13 cellular contexts compared by ENCODE assay signal in the genomic region with DNA sequence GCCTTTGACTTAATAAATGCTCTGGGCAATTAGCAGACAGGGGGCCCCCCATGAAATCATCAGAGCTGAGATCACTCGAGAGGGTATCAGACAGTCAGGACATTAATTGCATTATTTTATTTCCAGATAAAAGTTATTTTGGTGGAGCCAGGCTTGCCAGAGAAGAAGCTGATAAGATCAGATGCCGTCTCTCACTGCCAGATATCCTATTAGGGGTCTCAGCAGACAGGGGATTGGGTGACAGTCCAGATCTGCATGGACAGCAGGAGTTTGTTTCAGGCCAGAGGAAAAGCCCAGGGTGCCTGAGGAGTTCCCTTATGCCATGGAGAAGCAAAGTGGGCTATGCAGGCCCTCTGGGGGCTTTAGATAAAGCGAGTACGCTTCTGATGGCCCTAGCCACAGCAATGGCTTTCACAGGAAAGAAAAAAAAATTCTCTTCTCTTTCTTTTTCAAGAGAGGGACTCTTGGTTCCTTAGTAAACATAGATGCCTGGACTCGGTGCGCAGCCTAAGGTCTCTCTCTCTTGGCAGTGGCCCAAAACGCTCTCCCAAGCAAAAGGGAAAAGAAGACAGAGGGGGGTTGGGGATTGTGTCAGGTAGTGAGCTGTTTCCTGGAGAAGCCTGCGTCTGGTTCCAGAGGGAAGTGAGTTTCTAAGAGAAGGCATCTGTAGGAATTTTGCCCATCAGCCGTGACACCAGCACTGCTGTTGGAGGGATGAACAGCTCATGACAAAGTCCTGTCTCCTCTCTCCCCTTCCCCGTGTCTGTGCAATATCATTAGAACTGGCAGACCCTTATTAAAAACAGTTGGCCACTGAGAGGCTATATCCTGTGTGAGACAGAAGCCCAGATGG.
DNase-seq lines count a peak whose midpoint lies in the region; ATAC-seq and TF ChIP-seq lines count a peak whose summit lies in the region.
"Had no signal": no experiment of that assay in that cellular context is flagged by ENCODE, and none has a peak within 500 bp of the region (broad histone marks: within the 10 kb centered on the region; RNA-seq: fewer than 3 reads in every experiment).

No MANE protein-coding gene starts in this region.

- no peaks in the 10 kb centered on the region for H3K79me2 ChIP-seq in mesendoderm (ENCODE audit: control insufficient read depth, insufficient read depth, low read length)

- H4K8ac ChIP-seq in mesendoderm (ENCODE audit: low read depth, low read length): no peak overlapping the region

- H3K9ac ChIP-seq in mesendoderm (ENCODE audit: low read length): no peak overlapping the region

- no peaks in the 10 kb centered on the region for H3K9me3 ChIP-seq in left ventricle myocardium inferior (replicated peaks)
- H3K9me3 ChIP-seq in uterus: no peaks in the 10 kb centered on the region
- no peaks in the 10 kb centered on the region for H3K9me3 ChIP-seq in spleen
- H3K9me3 ChIP-seq: tibial nerve had no signal

- H3K36me3 ChIP-seq in left ventricle myocardium inferior (no peaks in the 10 kb centered on the region), mesendoderm (ENCODE audit: control insufficient read depth, insufficient read depth, low read length) (no peaks in the 10 kb centered on the region), uterus (no peaks in the 10 kb centered on the region), spleen (no peaks in the 10 kb centered on the region)
- H3K36me3 ChIP-seq: tibial nerve had no signal

- peak overlapping the region; percentile 29 for H3K4ac ChIP-seq in mesendoderm (ENCODE audit: low read depth, low read length)

- no peak overlapping the region for H3K4me2 ChIP-seq in mesendoderm (ENCODE audit: low read length)

- H4K5ac ChIP-seq in mesendoderm (ENCODE audit: low read length): no peak overlapping the region

- ATAC-seq in Right ventricle myocardium superior (ENCODE audit: poor library complexity): no peak
- no peak for ATAC-seq in GM19023 (IDR thresholded peaks at IDR 0.05; ENCODE audit: unreplicated experiment)
- ATAC-seq in HG02610 (IDR thresholded peaks at IDR 0.05; ENCODE audit: unreplicated experiment): no peak
- ATAC-seq: Right ventricle myocardium inferior had no signal

- intact Hi-C loops in left ventricle myocardium inferior (cut with micrococcal nuclease) (loop anchor here (10.0 kb wide), 1 partner anchor 171 kb away; the partner anchor contains the start of gene FOXF1), Right ventricle myocardium superior (cut with DNase I) (loop anchor here (5.0 kb wide), 1 partner anchor 173 kb away; no protein-coding TSS in a partner anchor), uterus (cut with DNase I; ENCODE audit: low total_unique reads) (no loop called here), spleen (cut with DNase I; ENCODE audit: low total_unique reads) (loop anchor here (5.0 to 10.0 kb wide), 2 partner anchors 173 to 269 kb away; no protein-coding TSS in a partner anchor)

- H2AK5ac ChIP-seq in mesendoderm (ENCODE audit: low read length): no peak overlapping the region

- H3K23ac ChIP-seq in mesendoderm (ENCODE audit: low read length): no peak overlapping the region

- no peaks in the 10 kb centered on the region for H3K79me1 ChIP-seq in mesendoderm (ENCODE audit: low read length)

- H3K27ac ChIP-seq in left ventricle myocardium inferior (replicated peaks) (peak overlapping the region; percentile 61), coronary artery (peak overlapping the region; percentile 17 to 78), mesendoderm (ENCODE audit: low read depth, low read length) (no peak overlapping the region), uterus (peak overlapping the region; percentile 64 to 81), spleen (peak overlapping the region in 2 of 8 donors; percentile 10 to 23)

- H3K27me3 ChIP-seq in left ventricle myocardium inferior (ENCODE audit: low read depth) (peaks cover 88% of the 10 kb centered on the region), mesendoderm (ENCODE audit: insufficient read depth, low read length, poor library complexity) (no peaks in the 10 kb centered on the region), uterus (no peaks in the 10 kb centered on the region), spleen (replicated peaks in 1 of 7) (peaks cover 0 to 89% (median 0%) of the 10 kb centered on the region in 7 donors)

- H3K18ac ChIP-seq in mesendoderm (ENCODE audit: low read length): peak overlapping the region; percentile 15

- H2BK120ac ChIP-seq in mesendoderm (ENCODE audit: low read depth, low read length): no peak overlapping the region

- DNase-seq in left ventricle myocardium inferior: no peak
- no peak for DNase-seq in Right ventricle myocardium superior
- no peak for DNase-seq in coronary artery (ENCODE audit: low spot score)
- peak; percentile 74 for DNase-seq in mesendoderm
- DNase-seq in uterus: no peak
- no peak for DNase-seq in spleen
- DNase-seq: NCI-H1417; NCI-H526; stimulated activated CD4-positive, alpha-beta T cell treated with anti-CD3 and anti-CD28 coated beads, Interleukin-12 subunit alpha, Interleukin-12 subunit beta, amount 100 ng/mL, for 4 hours had no signal

- H3K56ac ChIP-seq in mesendoderm (ENCODE audit: low read length): peak overlapping the region; percentile 50

- peaks cover 17% of the 10 kb centered on the region for H3K4me1 ChIP-seq in left ventricle myocardium inferior
- peaks cover 15% of the 10 kb centered on the region for H3K4me1 ChIP-seq in mesendoderm (ENCODE audit: control insufficient read depth, low read depth, low read length)
- peaks cover 0 to 12% of the 10 kb centered on the region in 2 donors for H3K4me1 ChIP-seq in uterus
- H3K4me1 ChIP-seq in spleen: peaks cover 0 to 15% (median 0%) of the 10 kb centered on the region in 6 donors

- H3K4me3 ChIP-seq in left ventricle myocardium inferior (peak overlapping the region; percentile 45), coronary artery (peak overlapping the region; percentile 59), mesendoderm (ENCODE audit: low read length) (no peak overlapping the region), uterus (peak overlapping the region in 1 of 2 donors; percentile 4), spleen (no peak overlapping the region)
- H3K4me3 ChIP-seq: tibial nerve had no signal

- TF ChIP-seq POLR2A in uterus (IDR thresholded peaks at IDR 0.05) (no peak), spleen (IDR thresholded peaks at IDR 0.05) (no peak)

- WGBS in mesendoderm (ENCODE audit: extremely low coverage, insufficient coverage, low lambda C conversion rate): no CpG with 5 or more reads among the region's 10 CpGs
- WGBS in spleen, 5 donors: 12 to 27% (median 19%) methylated on average over 10 of the region's 10 CpGs

- no peak overlapping the region for H2BK15ac ChIP-seq in mesendoderm (replicated peaks; ENCODE audit: low read depth)

- peak overlapping the region; percentile 27 for H2BK5ac ChIP-seq in mesendoderm (ENCODE audit: low read length)

- TF ChIP-seq CTCF in left ventricle myocardium inferior (IDR thresholded peaks at IDR 0.05; ENCODE audit: borderline replicate concordance): no peak
- TF ChIP-seq CTCF in coronary artery (IDR thresholded peaks at IDR 0.05): no peak
- no peak for TF ChIP-seq CTCF in uterus (IDR thresholded peaks at IDR 0.05)
- TF ChIP-seq CTCF in spleen (IDR thresholded peaks at IDR 0.05 in 8 of 11, conservative IDR thresholded peaks at IDR 0.05 in 3 of 11): no peak

Comparison
In these comparisons a context has a peak if more than half of its experiments do, and no peak if none do; other contexts are left out.
1. H3K4me3 ChIP-seq: peak in left ventricle myocardium inferior (single experiment) and coronary artery (single experiment); none in mesendoderm (single experiment) and spleen (0 of 8).